10 cellular contexts compared by ENCODE assay signal in genomic region chr1:19504796-19505693, GRCh38. TPM values are rescaled to one million over a fixed set of nuclear protein-coding genes. Genes with fewer than 3 reads are reported as not detected.
DNase-seq lines count a peak whose midpoint lies in the region; ATAC-seq and TF ChIP-seq lines count a peak whose summit lies in the region.
"Had no signal": no experiment of that assay in that cellular context is flagged by ENCODE, and none has a peak within 500 bp of the region (broad histone marks: within the 10 kb centered on the region; RNA-seq: fewer than 3 reads in every experiment).

No MANE protein-coding gene starts in this region.

- H3K36me3 Mint-ChIP-seq in type B pancreatic cell: no peaks in the 10 kb centered on the region

- DNase-seq in NCI-H510A treated with DMSO at 0.1 percent for 48 hours (lab: John Stamatoyannopoulos, UW) (peak; percentile 67), NCI-H510A (lab: John Stamatoyannopoulos, UW) (no peak), brain pericyte (ENCODE audit: low read depth, low spot score) (peak; percentile 93), lung microvascular endothelial cell (ENCODE audit: low read depth in 2 of 2) (peak; percentile 67 to 95), type B pancreatic cell (ENCODE audit: extremely low spot score, unreplicated experiment) (no peak), foreskin melanocyte (no peak)
- DNase-seq: central memory CD4-positive, alpha-beta T cell; PC-9 had no signal

- peaks cover 5% of the 10 kb centered on the region for H3K4me1 Mint-ChIP-seq in type B pancreatic cell (ENCODE audit: unreplicated experiment)

- ATAC-seq in HG03354 (IDR thresholded peaks at IDR 0.05; ENCODE audit: poor library complexity, severe bottlenecking, unreplicated experiment) (no peak), HG03025 (IDR thresholded peaks at IDR 0.05; ENCODE audit: low FRiP score, unreplicated experiment) (no peak)

- H3K9me3 Mint-ChIP-seq in type B pancreatic cell: peaks cover 4% of the 10 kb centered on the region

- TF ChIP-seq CTCF in type B pancreatic cell (conservative IDR thresholded peaks at IDR 0.05): no peak

- H3K27me3 Mint-ChIP-seq in type B pancreatic cell: peaks cover 4% of the 10 kb centered on the region

- H3K4me3 Mint-ChIP-seq in type B pancreatic cell: no peak overlapping the region

- H3K27ac Mint-ChIP-seq in type B pancreatic cell: peak overlapping the region; percentile 55

RNA-seq across cellular contexts. Expression of gene CAPZB, which starts 19.7 kb away (rescaled TPM):
- total RNA-seq in lung microvascular endothelial cell (104 and 109 TPM in 2 replicates), type B pancreatic cell (ENCODE audit: low replicate concordance) (264 and 286 TPM in 2 replicates)

Comparison
In these comparisons a context has a peak if more than half of its experiments do, and no peak if none do; other contexts are left out.
1. DNase-seq: peak in NCI-H510A treated with DMSO at 0.1 percent for 48 hours (single experiment), brain pericyte (single experiment) and lung microvascular endothelial cell (2 of 2); none in NCI-H510A (single experiment), type B pancreatic cell (single experiment) and foreskin melanocyte (single experiment).